In the genomic region with DNA sequence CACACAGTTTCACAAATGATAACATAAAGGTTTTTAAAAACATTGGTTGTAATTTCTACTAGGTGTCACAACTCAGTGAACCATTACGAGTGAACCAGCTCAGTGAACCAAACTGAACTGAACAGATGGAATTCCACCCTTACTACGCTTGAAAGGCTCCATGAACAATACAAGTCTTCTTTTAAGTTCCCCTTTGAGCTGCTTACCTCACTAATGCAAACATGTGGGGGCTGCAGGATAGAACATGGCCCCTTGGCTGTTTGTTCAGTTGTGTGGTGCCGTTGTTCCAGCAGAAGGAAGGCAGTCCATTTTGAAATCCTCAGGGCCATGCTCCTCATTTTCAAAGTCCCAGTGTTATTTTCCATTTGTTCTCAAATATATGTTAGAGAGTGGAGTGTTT, we compare ENCODE assay signal across 10 cellular contexts. TPM values are rescaled to one million over a fixed set of nuclear protein-coding genes. Genes with fewer than 3 reads are reported as not detected.
DNase-seq lines count a peak whose midpoint lies in the region; ATAC-seq and TF ChIP-seq lines count a peak whose summit lies in the region.
"Had no signal": no experiment of that assay in that cellular context is flagged by ENCODE, and none has a peak within 500 bp of the region (broad histone marks: within the 10 kb centered on the region; RNA-seq: fewer than 3 reads in every experiment).

No MANE protein-coding gene starts in this region.

- H4K20me1 ChIP-seq in BLaER1: no peaks in the 10 kb centered on the region
- no peaks in the 10 kb centered on the region for H4K20me1 ChIP-seq in hepatocyte (ENCODE audit: insufficient read depth, poor library complexity, severe bottlenecking)

- H3K4me3 ChIP-seq in BLaER1 (no peak overlapping the region), hepatocyte (no peak overlapping the region), ascending aorta (no peak overlapping the region)

- H3K79me2 ChIP-seq in hepatocyte: no peaks in the 10 kb centered on the region

- no peaks in the 10 kb centered on the region for H3K4me1 Mint-ChIP-seq in T-helper 17 cell
- H3K4me1 Mint-ChIP-seq in activated T-cell treated with anti-CD3 and anti-CD28 coated beads, Interleukin-2, amount 50 U/mL, for 72 hours (ENCODE audit: low read depth): no peaks in the 10 kb centered on the region

- DNase-seq in T-helper 17 cell (no peak), hepatocyte (ENCODE audit: low spot score) (no peak), NOMO-1 (lab: John Stamatoyannopoulos, UW; ENCODE audit: unreplicated experiment in 2 of 2) (no peak), ascending aorta (ENCODE audit: low spot score in 2 of 2) (no peak)
- DNase-seq in activated T-cell treated with anti-CD3 and anti-CD28 coated beads, Interleukin-2, amount 50 U/mL, for 72 hours: no peak
- DNase-seq: activated CD4-positive, alpha-beta memory T cell treated with anti-CD3 and anti-CD28 coated beads for 36 hours had no signal

- intact Hi-C loops in ascending aorta (cut with DNase I): no loop called here

- H3K4me2 ChIP-seq in BLaER1 (peak overlapping the region; percentile 77), hepatocyte (no peak overlapping the region)

- H3K9me3 Mint-ChIP-seq in activated T-cell treated with anti-CD3 and anti-CD28 coated beads, Interleukin-2, amount 50 U/mL, for 72 hours: no peaks in the 10 kb centered on the region

- H3K27me3 ChIP-seq in BLaER1 (no peaks in the 10 kb centered on the region), hepatocyte (no peaks in the 10 kb centered on the region), ascending aorta (no peaks in the 10 kb centered on the region)

- H3K27me3 Mint-ChIP-seq in T-helper 17 cell: no peaks in the 10 kb centered on the region
- no peaks in the 10 kb centered on the region for H3K27me3 Mint-ChIP-seq in activated T-cell treated with anti-CD3 and anti-CD28 coated beads, Interleukin-2, amount 50 U/mL, for 72 hours (ENCODE audit: low read depth)
- H3K27me3 Mint-ChIP-seq: activated CD4-positive, alpha-beta memory T cell treated with anti-CD3 and anti-CD28 coated beads for 36 hours had no signal

- H3K9me2 ChIP-seq in hepatocyte (replicated peaks; ENCODE audit: insufficient read depth): no peaks in the 10 kb centered on the region

- no peak overlapping the region for H2AFZ ChIP-seq in hepatocyte

- H3K4me1 ChIP-seq in BLaER1 (peaks cover 46% of the 10 kb centered on the region), hepatocyte (ENCODE audit: insufficient read depth) (no peaks in the 10 kb centered on the region), ascending aorta (no peaks in the 10 kb centered on the region)

- no peak overlapping the region for H3K27ac Mint-ChIP-seq in T-helper 17 cell
- no peak overlapping the region for H3K27ac Mint-ChIP-seq in activated T-cell treated with anti-CD3 and anti-CD28 coated beads, Interleukin-2, amount 50 U/mL, for 72 hours
- H3K27ac Mint-ChIP-seq: activated CD4-positive, alpha-beta memory T cell treated with anti-CD3 and anti-CD28 coated beads for 36 hours had no signal

- no peaks in the 10 kb centered on the region for H3K36me3 Mint-ChIP-seq in T-helper 17 cell (ENCODE audit: low read depth)
- no peaks in the 10 kb centered on the region for H3K36me3 Mint-ChIP-seq in activated T-cell treated with anti-CD3 and anti-CD28 coated beads, Interleukin-2, amount 50 U/mL, for 72 hours (ENCODE audit: insufficient read depth in 2 of 2)
- H3K36me3 Mint-ChIP-seq: activated CD4-positive, alpha-beta memory T cell treated with anti-CD3 and anti-CD28 coated beads for 36 hours had no signal

- no peaks in the 10 kb centered on the region for H3K36me3 ChIP-seq in BLaER1
- H3K36me3 ChIP-seq in hepatocyte (replicated peaks; ENCODE audit: insufficient read depth, low read depth): no peaks in the 10 kb centered on the region
- H3K36me3 ChIP-seq in ascending aorta: no peaks in the 10 kb centered on the region

- peak; percentile 91 for ATAC-seq in GM19438 (IDR thresholded peaks at IDR 0.05; ENCODE audit: low read depth, unreplicated experiment)
- peak; percentile 86 for ATAC-seq in HG03064 (IDR thresholded peaks at IDR 0.05; ENCODE audit: low read depth, unreplicated experiment)
- peak; percentile 75 for ATAC-seq in T-helper 17 cell
- ATAC-seq in activated T-cell treated with anti-CD3 and anti-CD28 coated beads, Interleukin-2, amount 50 U/mL, for 72 hours (replicated peaks in 1 of 2): no peak
- ATAC-seq: HCT116 had no signal

- H3K27ac ChIP-seq in BLaER1 (peak overlapping the region; percentile 42; the same call in 1 of the 2 replicates), hepatocyte (no peak overlapping the region), ascending aorta (no peak overlapping the region)

- H3K9me3 ChIP-seq in BLaER1 (peaks cover 8% of the 10 kb centered on the region), T-helper 17 cell (ENCODE audit: control insufficient read depth, low read length, poor library complexity, severe bottlenecking) (no peaks in the 10 kb centered on the region), hepatocyte (ENCODE audit: low read depth) (no peaks in the 10 kb centered on the region), ascending aorta (no peaks in the 10 kb centered on the region)

- no peak overlapping the region for H3K4me3 Mint-ChIP-seq in T-helper 17 cell
- no peak overlapping the region for H3K4me3 Mint-ChIP-seq in activated T-cell treated with anti-CD3 and anti-CD28 coated beads, Interleukin-2, amount 50 U/mL, for 72 hours
- H3K4me3 Mint-ChIP-seq: activated CD4-positive, alpha-beta memory T cell treated with anti-CD3 and anti-CD28 coated beads for 36 hours had no signal

- H3K9ac ChIP-seq in BLaER1: no peak overlapping the region

- no peak for TF ChIP-seq CTCF in hepatocyte (IDR thresholded peaks at IDR 0.05; ENCODE audit: poor library complexity)
- TF ChIP-seq CTCF in ascending aorta (IDR thresholded peaks at IDR 0.05): no peak

- WGBS in hepatocyte (ENCODE audit: low lambda C conversion rate, missing lambda C conversion rate): 60% methylated on average over 3 of the region's 3 CpGs

RNA-seq across cellular contexts. Expression of gene KLHL14, which starts 30.7 kb away (rescaled TPM):
- total RNA-seq in T-helper 17 cell (under 1 TPM in 1 of 2 donors, not detected in 1; 0.77 TPM), hepatocyte (0.57 and 0.60 TPM in 2 replicates), ascending aorta (not detected)
- polyA plus RNA-seq in hepatocyte: 0.12 and 0.44 TPM in 2 replicates
- under 1 TPM in 1 of 2 donors, not detected in 1; 0.05 TPM for total RNA-seq in activated T-cell treated with anti-CD3 and anti-CD28 coated beads, Interleukin-2, amount 50 U/mL, for 72 hours
- total RNA-seq: activated CD4-positive, alpha-beta memory T cell treated with anti-CD3 and anti-CD28 coated beads for 36 hours had no signal

Comparison
In these comparisons a context has a peak if more than half of its experiments do, and no peak if none do; other contexts are left out.
1. ATAC-seq: peak in GM19438 (single experiment), HG03064 (single experiment) and T-helper 17 cell (single experiment); none in activated T-cell treated with anti-CD3 and anti-CD28 coated beads, Interleukin-2, amount 50 U/mL, for 72 hours (0 of 2).